8 cellular contexts compared by ENCODE assay signal in the genomic region with DNA sequence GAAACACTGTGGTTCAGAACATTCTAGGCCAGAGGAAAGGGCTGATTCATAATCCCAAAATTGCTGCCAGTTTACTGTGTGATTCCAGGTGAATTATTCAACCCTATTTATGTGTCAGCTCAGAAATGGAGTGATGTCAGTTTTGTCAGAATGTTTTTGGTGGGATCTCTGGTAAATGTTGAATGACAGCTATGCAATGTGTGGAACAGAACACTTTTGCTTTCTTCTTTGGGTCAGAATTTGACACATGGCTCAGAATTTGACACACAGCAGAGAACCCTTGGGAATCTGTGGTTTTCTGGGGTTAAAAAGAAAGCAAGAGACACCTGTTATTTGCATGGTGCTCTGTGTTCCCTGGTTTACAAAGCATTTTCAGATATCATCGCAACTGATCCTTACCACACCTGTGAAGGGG. TPM values are rescaled to one million over a fixed set of nuclear protein-coding genes. Genes with fewer than 3 reads are reported as not detected.
DNase-seq lines count a peak whose midpoint lies in the region; ATAC-seq and TF ChIP-seq lines count a peak whose summit lies in the region.
"Had no signal": no experiment of that assay in that cellular context is flagged by ENCODE, and none has a peak within 500 bp of the region (broad histone marks: within the 10 kb centered on the region; RNA-seq: fewer than 3 reads in every experiment).

No MANE protein-coding gene starts in this region.

- no peak overlapping the region for H3K4me2 ChIP-seq in smooth muscle cell

- no peak overlapping the region for H3K4me3 ChIP-seq in adrenal gland
- no peak overlapping the region for H3K4me3 ChIP-seq in smooth muscle cell

- H3K36me3 ChIP-seq in adrenal gland (replicated peaks in 1 of 2) (peaks cover 0 to 12% of the 10 kb centered on the region in 2 donors), smooth muscle cell (ENCODE audit: low read depth) (no peaks in the 10 kb centered on the region)

- TF ChIP-seq CTCF in adrenal gland (IDR thresholded peaks at IDR 0.05) (no peak), smooth muscle cell (IDR thresholded peaks at IDR 0.05; ENCODE audit: borderline replicate concordance, insufficient read depth, poor library complexity, severe bottlenecking) (no peak)

- H3K27ac ChIP-seq in adrenal gland: peak overlapping the region in 3 of 5 donors; percentile 95 to 98 (median 96)
- peak overlapping the region; percentile 7 for H3K27ac ChIP-seq in smooth muscle cell (ENCODE audit: low read depth)

- H3F3A ChIP-seq in smooth muscle cell (ENCODE audit: low read depth): peaks cover 7% of the 10 kb centered on the region

- TF ChIP-seq POLR2A in adrenal gland (IDR thresholded peaks at IDR 0.05): no peak

- H3K9ac ChIP-seq in smooth muscle cell (ENCODE audit: low read depth): no peak overlapping the region

- H3K27me3 ChIP-seq in adrenal gland (no peaks in the 10 kb centered on the region), smooth muscle cell (ENCODE audit: low read depth) (no peaks in the 10 kb centered on the region)

- peak; percentile 57 for ATAC-seq in GM19395 (IDR thresholded peaks at IDR 0.05; ENCODE audit: unreplicated experiment)
- ATAC-seq in HG02981 (IDR thresholded peaks at IDR 0.05; ENCODE audit: unreplicated experiment): peak; percentile 49

- no peaks in the 10 kb centered on the region for H4K20me1 ChIP-seq in smooth muscle cell (ENCODE audit: low read depth)

- peaks cover 23% of the 10 kb centered on the region for H3K79me2 ChIP-seq in smooth muscle cell (ENCODE audit: low read depth)

- intact Hi-C loops in adrenal gland (cut with DNase I): no loop called here

- peaks cover 16 to 31% of the 10 kb centered on the region in 2 donors for H3K4me1 ChIP-seq in adrenal gland (replicated peaks in 1 of 2)
- peaks cover 18% of the 10 kb centered on the region for H3K4me1 ChIP-seq in smooth muscle cell (ENCODE audit: low read depth)

- no peaks in the 10 kb centered on the region for H3K9me3 ChIP-seq in adrenal gland (replicated peaks in 1 of 3)
- H3K9me3 ChIP-seq in smooth muscle cell (replicated peaks; ENCODE audit: low read depth): no peaks in the 10 kb centered on the region

- no peak overlapping the region for H2AFZ ChIP-seq in smooth muscle cell (ENCODE audit: low read depth)

- 76 to 87% (median 78%) methylated on average over 1 of the region's 1 CpG for WGBS in adrenal gland, 4 donors
- 64% methylated on average over 1 of the region's 1 CpG for WGBS in smooth muscle cell (ENCODE audit: low lambda C conversion rate)

- no peak for DNase-seq in adrenal gland
- DNase-seq in smooth muscle cell (lab: John Stamatoyannopoulos, UW; ENCODE audit: unreplicated experiment): no peak
- DNase-seq in NCI-H146 (lab: John Stamatoyannopoulos, UW): no peak
- no peak for DNase-seq in activated CD8-positive, alpha-beta memory T cell treated with anti-CD3 and anti-CD28 coated beads, Interleukin-2, amount 50 U/mL, for 4 hours
- DNase-seq in NCI-H2081 (lab: John Stamatoyannopoulos, UW): no peak
- DNase-seq: GOT3 had no signal

RNA-seq across cellular contexts. Expression of gene MTA3, which starts 1.6 kb away (rescaled TPM):
- 100 to 1,000 TPM in 2 of 8 donors, 10 to 100 TPM in 6; 51.5 to 118 (median 86.9) TPM for total RNA-seq in adrenal gland
- 100 to 1,000 TPM; 125 to 168 (median 142) TPM for polyA plus RNA-seq in adrenal gland
- total RNA-seq in smooth muscle cell: 27.5 and 36.2 TPM in 2 replicates
- 29.8 and 39.4 TPM in 2 replicates for polyA plus RNA-seq in smooth muscle cell
